13 cellular contexts compared by ENCODE assay signal in the genomic region with DNA sequence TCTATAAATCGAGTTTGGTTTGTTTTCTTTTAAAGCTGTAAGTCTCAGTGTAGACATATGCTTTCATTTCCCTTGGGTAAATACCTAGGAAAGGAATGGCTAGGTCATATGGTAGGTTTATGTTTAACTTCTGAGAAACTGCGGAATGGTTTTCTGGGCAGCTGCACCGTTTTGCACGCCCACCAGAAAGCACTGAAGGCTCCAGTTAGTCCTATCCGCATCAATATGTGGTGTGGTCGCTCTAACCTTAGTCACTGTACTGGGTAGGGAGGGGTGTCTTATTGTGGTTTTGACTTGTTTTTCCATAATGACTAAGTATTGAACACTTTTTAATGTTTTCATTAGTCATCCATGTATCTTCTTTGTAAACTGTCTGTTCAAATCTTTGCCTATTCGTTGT.
DNase-seq lines count a peak whose midpoint lies in the region; ATAC-seq, FAIRE-seq and TF ChIP-seq lines count a peak whose summit lies in the region.
"Had no signal": no experiment of that assay in that cellular context is flagged by ENCODE, and none has a peak within 500 bp of the region (broad histone marks: within the 10 kb centered on the region; RNA-seq: fewer than 3 reads in every experiment).

No MANE protein-coding gene starts in this region.

- no peak overlapping the region for H3K4me3 Mint-ChIP-seq in endothelial cell (ENCODE audit: unreplicated experiment)
- H3K4me3 Mint-ChIP-seq: activated B cell treated with CpG ODN at 0.5 μM for 24 hours; dendritic cell treated with granulocyte-macrophage colony-stimulating factor and Interleukin-4, amounts not matched to agents 40 ng/mL and 50 ng/mL, for 4 days had no signal

- DNase-seq in H54 (ENCODE audit: insufficient read length, low spot score) (no peak), SW480 (ENCODE audit: low spot score) (peak; percentile 28), fibroblast of mammary gland (ENCODE audit: low read depth) (peak; percentile 99), Right ventricle myocardium inferior (ENCODE audit: missing footprints) (no peak), endothelial cell (ENCODE audit: low spot score) (no peak)
- DNase-seq in stimulated activated CD4-positive, alpha-beta T cell treated with anti-CD3 and anti-CD28 coated beads, Interleukin-2, amount 100 ng/mL, for 48 hours, result peak; percentile 9 to 19
- DNase-seq: activated B cell treated with CpG ODN at 0.5 μM for 24 hours, NCI-H2029 treated with DMSO at 0.1 percent for 48 hours, occipital lobe, RPMI8226 had no signal

- no peaks in the 10 kb centered on the region for H3K9me3 Mint-ChIP-seq in endothelial cell (ENCODE audit: unreplicated experiment)
- H3K9me3 Mint-ChIP-seq: activated B cell treated with CpG ODN at 0.5 μM for 24 hours; dendritic cell treated with granulocyte-macrophage colony-stimulating factor and Interleukin-4, amounts not matched to agents 40 ng/mL and 50 ng/mL, for 4 days had no signal

- H3K36me3 Mint-ChIP-seq in endothelial cell (ENCODE audit: low read depth, unreplicated experiment), result no peaks in the 10 kb centered on the region

- TF ChIP-seq POLR2A in H54 (IDR thresholded peaks at IDR 0.05; ENCODE audit: low read depth, low read length), result no peak

- H3K27ac Mint-ChIP-seq in endothelial cell (ENCODE audit: unreplicated experiment), result no peak overlapping the region
- H3K27ac Mint-ChIP-seq: activated B cell treated with CpG ODN at 0.5 μM for 24 hours; dendritic cell treated with granulocyte-macrophage colony-stimulating factor and Interleukin-4, amounts not matched to agents 40 ng/mL and 50 ng/mL, for 4 days had no signal

- peak; percentile 38 for FAIRE-seq in H54 (lab: Jason Lieb, UNC)

- H3K4me3 ChIP-seq in fibroblast of mammary gland (ENCODE audit: control insufficient read depth, low read depth, low read length), result no peak overlapping the region

- no peaks in the 10 kb centered on the region for H3K4me1 Mint-ChIP-seq in endothelial cell (ENCODE audit: unreplicated experiment)
- H3K4me1 Mint-ChIP-seq: activated B cell treated with CpG ODN at 0.5 μM for 24 hours had no signal

- H3K27me3 Mint-ChIP-seq in endothelial cell (ENCODE audit: unreplicated experiment), result no peaks in the 10 kb centered on the region
- H3K27me3 Mint-ChIP-seq: dendritic cell treated with granulocyte-macrophage colony-stimulating factor and Interleukin-4, amounts not matched to agents 40 ng/mL and 50 ng/mL, for 4 days had no signal

- no peak for TF ChIP-seq CTCF in fibroblast of mammary gland (conservative IDR thresholded peaks at IDR 0.05; ENCODE audit: control insufficient read depth, insufficient read depth, low read depth, low read length)
- no peak for TF ChIP-seq CTCF in endothelial cell (IDR thresholded peaks at IDR 0.05; ENCODE audit: unreplicated experiment)

- intact Hi-C loops in Right ventricle myocardium inferior (cut with DNase I), result no loop called here

- ATAC-seq in Right ventricle myocardium inferior, result no peak
- no peak for ATAC-seq in GM18858 (IDR thresholded peaks at IDR 0.05; ENCODE audit: unreplicated experiment)
- ATAC-seq in GM21723 (IDR thresholded peaks at IDR 0.05; ENCODE audit: unreplicated experiment), result no peak

Comparison
In these comparisons a context has a peak if more than half of its experiments do, and no peak if none do; other contexts are left out.
1. DNase-seq: peak in SW480 (single experiment), fibroblast of mammary gland (single experiment) and stimulated activated CD4-positive, alpha-beta T cell treated with anti-CD3 and anti-CD28 coated beads, Interleukin-2, amount 100 ng/mL, for 48 hours (2 of 2); none in H54 (single experiment), Right ventricle myocardium inferior (single experiment) and endothelial cell (single experiment).